In genomic region chr11:69350596-69350995, GRCh38 we compare ENCODE assay signal across 1 cellular context.
TF ChIP-seq lines count a peak whose summit lies in the region.

No MANE protein-coding gene starts in this region.

TF ChIP-seq in HCT116, 20 proteins besides CTCF, POLR2A, EP300 and RAD21 (continued from another document):
- TF ChIP-seq ZBTB33 (IDR thresholded peaks at IDR 0.05; ENCODE audit: extremely low read depth, insufficient replicate concordance, low read length) (no peak), CEBPB (IDR thresholded peaks at IDR 0.05; ENCODE audit: low read depth) (no peak), SP1 (IDR thresholded peaks at IDR 0.05; ENCODE audit: low read depth) (no peak), TCF7L2 (IDR thresholded peaks at IDR 0.05; ENCODE audit: borderline replicate concordance, extremely low read depth, insufficient read depth, insufficient read length) (no peak), SIN3A (IDR thresholded peaks at IDR 0.05; ENCODE audit: low read depth) (no peak), YY1 (IDR thresholded peaks at IDR 0.05; ENCODE audit: extremely low read depth, insufficient replicate concordance, low read depth, low read length) (no peak), ZNF274 (IDR thresholded peaks at IDR 0.05; ENCODE audit: low read depth, low read length) (no peak), JUND (IDR thresholded peaks at IDR 0.05) (no peak), EGR1 (IDR thresholded peaks at IDR 0.05; ENCODE audit: low read depth) (no peak), MAX (IDR thresholded peaks at IDR 0.05) (no peak), REST (IDR thresholded peaks at IDR 0.05; ENCODE audit: low read depth) (no peak), FOSL1 (IDR thresholded peaks at IDR 0.05; ENCODE audit: low read depth) (no peak), ELF1 (IDR thresholded peaks at IDR 0.05; ENCODE audit: borderline replicate concordance, low read depth) (no peak), ATF3 (IDR thresholded peaks at IDR 0.05) (no peak)
